Comparison of ENCODE assay signal across 8 cellular contexts in genomic region chr5:160119142-160119904, GRCh38. TPM values are rescaled to one million over a fixed set of nuclear protein-coding genes. Genes with fewer than 3 reads are reported as not detected.
DNase-seq lines count a peak whose midpoint lies in the region; ATAC-seq and TF ChIP-seq lines count a peak whose summit lies in the region.

TSS of gene PWWP2A (minus strand) at chr5:160119450. CDS start at chr5:160119388, 62 bp downstream.

- H3K27ac Mint-ChIP-seq in activated T-helper 2 cell treated with anti-CD3 and anti-CD28 coated beads, Interferon-gamma antibody, Interleukin-2, Interleukin-4, amounts not matched to agents 10 μg/mL and 5 μg/mL and 100 μg/mL, durations not matched to agents 14 hours and 24 hours and 36 hours: peak within 1 kb of the TSS; percentile 94
- H3K27ac Mint-ChIP-seq in naive thymus-derived CD4-positive, alpha-beta T cell: peak within 1 kb of the TSS; percentile 83 to 98 (median 94)
- peak within 1 kb of the TSS; percentile 96 for H3K27ac Mint-ChIP-seq in stimulated activated naive B cell treated with anti-CD40 and anti-IgM and Interleukin-4, amounts not matched to agents 10 μg/mL and 1 μg/mL and 100 μg/mL, for 72 hours

- peaks cover 17% of the 10 kb centered on the region for H3K79me2 ChIP-seq in fibroblast of lung (ENCODE audit: control insufficient read depth, insufficient read depth, low read length)

- H3K27ac ChIP-seq in RWPE2 (ENCODE audit: poor library complexity, severe bottlenecking): peak within 1 kb of the TSS; percentile 66
- peak within 1 kb of the TSS; percentile 83 for H3K27ac ChIP-seq in fibroblast of lung (ENCODE audit: insufficient read depth, low read length)
- H3K27ac ChIP-seq in naive thymus-derived CD4-positive, alpha-beta T cell (ENCODE audit: low read depth, low read length): peak within 1 kb of the TSS; percentile 83

- H3K4me3 ChIP-seq in RWPE2 (ENCODE audit: severe bottlenecking) (peak within 1 kb of the TSS; percentile 83), fibroblast of lung (replicated peaks in 1 of 4; ENCODE audit: control extremely low read depth in 1 of 4, insufficient read depth in 1 of 4, low read depth in 3 of 4, low read length in 4 of 4) (peak within 1 kb of the TSS; percentile 77 to 88 (median 86))
- peak within 1 kb of the TSS; percentile 79 for H3K4me3 ChIP-seq in naive thymus-derived CD4-positive, alpha-beta T cell (ENCODE audit: low read length)

- peak; percentile 92 for ATAC-seq in RWPE2 (ENCODE audit: low read depth)
- peak; percentile 96 for ATAC-seq in naive thymus-derived CD4-positive, alpha-beta T cell
- peak; percentile 92 to 93 for ATAC-seq in stimulated activated naive B cell treated with anti-CD40 and anti-IgM and Interleukin-4, amounts not matched to agents 10 μg/mL and 1 μg/mL and 100 μg/mL, for 72 hours (replicated peaks)

- POLR2A ChIA-PET in naive thymus-derived CD4-positive, alpha-beta T cell (lab: Charles Lee): interaction anchor here (1.0 to 1.6 kb wide), 5 partner anchors 10 to 857 kb away, joined by 3 to 6 read pairs (median 4); partner anchors contain the start of genes SLU7 and TTC1

- H3K36me3 Mint-ChIP-seq in activated T-helper 2 cell treated with anti-CD3 and anti-CD28 coated beads, Interferon-gamma antibody, Interleukin-2, Interleukin-4, amounts not matched to agents 10 μg/mL and 5 μg/mL and 100 μg/mL, durations not matched to agents 14 hours and 24 hours and 36 hours (ENCODE audit: low read depth): peaks cover 23% of the 10 kb centered on the region
- peaks cover 0 to 7% (median 5%) of the 10 kb centered on the region in 5 donors for H3K36me3 Mint-ChIP-seq in naive thymus-derived CD4-positive, alpha-beta T cell
- peaks cover 2 to 13% of the 10 kb centered on the region in 2 donors for H3K36me3 Mint-ChIP-seq in stimulated activated naive B cell treated with anti-CD40 and anti-IgM and Interleukin-4, amounts not matched to agents 10 μg/mL and 1 μg/mL and 100 μg/mL, for 72 hours

- H3K4me1 Mint-ChIP-seq in activated T-helper 2 cell treated with anti-CD3 and anti-CD28 coated beads, Interferon-gamma antibody, Interleukin-2, Interleukin-4, amounts not matched to agents 10 μg/mL and 5 μg/mL and 100 μg/mL, durations not matched to agents 14 hours and 24 hours and 36 hours (ENCODE audit: low read depth): peaks cover 13% of the 10 kb centered on the region
- peaks cover 0 to 25% (median 20%) of the 10 kb centered on the region in 7 donors for H3K4me1 Mint-ChIP-seq in naive thymus-derived CD4-positive, alpha-beta T cell
- H3K4me1 Mint-ChIP-seq in stimulated activated naive B cell treated with anti-CD40 and anti-IgM and Interleukin-4, amounts not matched to agents 10 μg/mL and 1 μg/mL and 100 μg/mL, for 72 hours: peaks cover 0 to 8% of the 10 kb centered on the region in 2 donors

- H3K27me3 Mint-ChIP-seq in activated T-helper 2 cell treated with anti-CD3 and anti-CD28 coated beads, Interferon-gamma antibody, Interleukin-2, Interleukin-4, amounts not matched to agents 10 μg/mL and 5 μg/mL and 100 μg/mL, durations not matched to agents 14 hours and 24 hours and 36 hours (ENCODE audit: low read depth): peaks cover 3% of the 10 kb centered on the region
- peaks cover 0 to 8% (median 0%) of the 10 kb centered on the region in 5 donors for H3K27me3 Mint-ChIP-seq in naive thymus-derived CD4-positive, alpha-beta T cell
- H3K27me3 Mint-ChIP-seq in stimulated activated naive B cell treated with anti-CD40 and anti-IgM and Interleukin-4, amounts not matched to agents 10 μg/mL and 1 μg/mL and 100 μg/mL, for 72 hours: peaks cover 0 to 4% of the 10 kb centered on the region in 2 donors

- H2AFZ ChIP-seq in fibroblast of lung (ENCODE audit: low read length): peak within 1 kb of the TSS; percentile 79

- no peaks in the 10 kb centered on the region for H3K9me3 Mint-ChIP-seq in activated T-helper 2 cell treated with anti-CD3 and anti-CD28 coated beads, Interferon-gamma antibody, Interleukin-2, Interleukin-4, amounts not matched to agents 10 μg/mL and 5 μg/mL and 100 μg/mL, durations not matched to agents 14 hours and 24 hours and 36 hours
- H3K9me3 Mint-ChIP-seq in naive thymus-derived CD4-positive, alpha-beta T cell: peaks cover 0 to 2% (median 0%) of the 10 kb centered on the region in 11 donors
- H3K9me3 Mint-ChIP-seq in stimulated activated naive B cell treated with anti-CD40 and anti-IgM and Interleukin-4, amounts not matched to agents 10 μg/mL and 1 μg/mL and 100 μg/mL, for 72 hours: no peaks in the 10 kb centered on the region

- H3K4me1 ChIP-seq in RWPE2 (ENCODE audit: insufficient read depth, poor library complexity, severe bottlenecking): peaks cover 4% of the 10 kb centered on the region
- peaks cover 2% of the 10 kb centered on the region for H3K4me1 ChIP-seq in fibroblast of lung (ENCODE audit: control insufficient read depth, extremely low read depth, insufficient read depth, low read length)
- peaks cover 0 to 5% of the 10 kb centered on the region in 2 donors for H3K4me1 ChIP-seq in naive thymus-derived CD4-positive, alpha-beta T cell (ENCODE audit: control insufficient read depth in 2 of 2, insufficient read depth in 2 of 2, low read length in 2 of 2)

- no peaks in the 10 kb centered on the region for H4K20me1 ChIP-seq in fibroblast of lung (ENCODE audit: control insufficient read depth, extremely low read depth, insufficient read depth, low read length)

- peak within 1 kb of the TSS; percentile 64 for H3K4me2 ChIP-seq in fibroblast of lung (ENCODE audit: extremely low read depth, insufficient read depth, low read length)

- no peaks in the 10 kb centered on the region for H3K27me3 ChIP-seq in RWPE2 (ENCODE audit: insufficient read depth, poor library complexity, severe bottlenecking)
- no peaks in the 10 kb centered on the region for H3K27me3 ChIP-seq in fibroblast of lung (ENCODE audit: control insufficient read depth, insufficient read depth, low read length)
- no peaks in the 10 kb centered on the region for H3K27me3 ChIP-seq in naive thymus-derived CD4-positive, alpha-beta T cell (ENCODE audit: control insufficient read depth in 2 of 2, insufficient read depth in 2 of 2, low read length in 2 of 2)

- CTCF ChIA-PET in naive thymus-derived CD4-positive, alpha-beta T cell (lab: Charles Lee): no interaction called here

- DNase-seq in ELF-1 (ENCODE audit: low read depth, low spot score) (peak; percentile 100), H4 (ENCODE audit: low spot score) (peak; percentile 100), LoVo (ENCODE audit: low spot score) (peak; percentile 99), RWPE2 (ENCODE audit: low spot score) (peak; percentile 100), fibroblast of lung (ENCODE audit: low read depth in 2 of 2) (peak; percentile 100)
- peak; percentile 96 for DNase-seq in activated T-helper 2 cell treated with anti-CD3 and anti-CD28 coated beads, Interferon-gamma antibody, Interleukin-2, Interleukin-4, amounts not matched to agents 10 μg/mL and 5 μg/mL and 100 μg/mL, durations not matched to agents 14 hours and 24 hours and 36 hours (ENCODE audit: low spot score)
- peak; percentile 86 to 100 (median 99) for DNase-seq in naive thymus-derived CD4-positive, alpha-beta T cell
- peak; percentile 97 for DNase-seq in stimulated activated naive B cell treated with anti-CD40 and anti-IgM and Interleukin-4, amounts not matched to agents 10 μg/mL and 1 μg/mL and 100 μg/mL, for 72 hours

- no peak for TF ChIP-seq CTCF in RWPE2 (IDR thresholded peaks at IDR 0.05; ENCODE audit: poor library complexity, severe bottlenecking)
- TF ChIP-seq CTCF in fibroblast of lung (conservative IDR thresholded peaks at IDR 0.05 in 1 of 2, IDR thresholded peaks at IDR 0.05 in 1 of 2; ENCODE audit: low read depth in 1 of 2, low read length in 2 of 2): no peak

- intact Hi-C loops in activated T-helper 2 cell treated with anti-CD3 and anti-CD28 coated beads, Interferon-gamma antibody, Interleukin-2, Interleukin-4, amounts not matched to agents 10 μg/mL and 5 μg/mL and 100 μg/mL, durations not matched to agents 14 hours and 24 hours and 36 hours (cut with micrococcal nuclease): loop anchor here (1.0 to 5.0 kb wide), 7 partner anchors 37 to 912 kb away; partner anchors contain the start of genes RNF145, SLU7, TTC1 and UBLCP1
- intact Hi-C loops in naive thymus-derived CD4-positive, alpha-beta T cell (cut with micrococcal nuclease): loop anchor here (1.0 to 5.0 kb wide), 14 partner anchors 79 to 1307 kb away; partner anchors contain the start of genes SLU7 (in 2 of the 2), TTC1 (in 2 of the 2), UBLCP1 (in 2 of the 2) and RNF145 (in 1 of the 2)

- H3K9me3 ChIP-seq in RWPE2 (ENCODE audit: severe bottlenecking) (no peaks in the 10 kb centered on the region), fibroblast of lung (ENCODE audit: control insufficient read depth, insufficient read depth, low read depth, low read length) (no peaks in the 10 kb centered on the region)
- no peaks in the 10 kb centered on the region for H3K9me3 ChIP-seq in naive thymus-derived CD4-positive, alpha-beta T cell (ENCODE audit: control insufficient read depth in 2 of 3, low read length in 3 of 3)

- H3K36me3 ChIP-seq in RWPE2 (ENCODE audit: low read depth): peaks cover 27% of the 10 kb centered on the region
- no peaks in the 10 kb centered on the region for H3K36me3 ChIP-seq in fibroblast of lung (ENCODE audit: control insufficient read depth, insufficient read depth, low read length)
- H3K36me3 ChIP-seq in naive thymus-derived CD4-positive, alpha-beta T cell (ENCODE audit: control insufficient read depth in 2 of 3, insufficient read depth in 3 of 3, low read length in 3 of 3): peaks cover 0 to 18% (median 0%) of the 10 kb centered on the region in 3 experiments

- peak within 1 kb of the TSS; percentile 94 for H3K4me3 Mint-ChIP-seq in activated T-helper 2 cell treated with anti-CD3 and anti-CD28 coated beads, Interferon-gamma antibody, Interleukin-2, Interleukin-4, amounts not matched to agents 10 μg/mL and 5 μg/mL and 100 μg/mL, durations not matched to agents 14 hours and 24 hours and 36 hours (ENCODE audit: low read depth)
- peak within 1 kb of the TSS; percentile 83 to 99 (median 94) for H3K4me3 Mint-ChIP-seq in naive thymus-derived CD4-positive, alpha-beta T cell
- peak within 1 kb of the TSS; percentile 85 to 93 for H3K4me3 Mint-ChIP-seq in stimulated activated naive B cell treated with anti-CD40 and anti-IgM and Interleukin-4, amounts not matched to agents 10 μg/mL and 1 μg/mL and 100 μg/mL, for 72 hours

- H3K9ac ChIP-seq in fibroblast of lung (ENCODE audit: insufficient read depth, low read length): peak within 1 kb of the TSS; percentile 92

RNA-seq across cellular contexts. Expression of gene PWWP2A, which starts in this region (rescaled TPM):
- 8.9 and 9.1 TPM in 2 replicates for total RNA-seq in H4 (2014; rRNA removed; shearing (Covaris generic))
- 20.4 and 22.7 TPM in 2 replicates for total RNA-seq in activated T-helper 2 cell treated with anti-CD3 and anti-CD28 coated beads, Interferon-gamma antibody, Interleukin-2, Interleukin-4, amounts not matched to agents 10 μg/mL and 5 μg/mL and 100 μg/mL, durations not matched to agents 14 hours and 24 hours and 36 hours
- total RNA-seq in fibroblast of lung: 14.9 and 17.0 TPM in 2 replicates
- polyA plus RNA-seq in fibroblast of lung: 10.4 and 11.7 TPM in 2 replicates
- 7.7 and 8.5 TPM in 2 replicates for polyA plus RNA-seq in fibroblast of lung (2012)
- 3.1 and 6.5 TPM in 2 replicates for polyA minus RNA-seq in fibroblast of lung (ENCODE audit: low replicate concordance)
- total RNA-seq in naive thymus-derived CD4-positive, alpha-beta T cell: 10 to 100 TPM; 21.2 to 43.6 (median 29.5) TPM
- 10 to 100 TPM; 25.9 to 27.3 TPM for polyA plus RNA-seq in naive thymus-derived CD4-positive, alpha-beta T cell

Comparison
In these comparisons a context has a peak if more than half of its experiments do, and no peak if none do; other contexts are left out.
1. Peak in every context shown above with its lines: DNase-seq, ATAC-seq, H3K4me3 ChIP-seq and H3K27ac ChIP-seq.